ENCODE assay signal across 1 cellular context in the genomic region with DNA sequence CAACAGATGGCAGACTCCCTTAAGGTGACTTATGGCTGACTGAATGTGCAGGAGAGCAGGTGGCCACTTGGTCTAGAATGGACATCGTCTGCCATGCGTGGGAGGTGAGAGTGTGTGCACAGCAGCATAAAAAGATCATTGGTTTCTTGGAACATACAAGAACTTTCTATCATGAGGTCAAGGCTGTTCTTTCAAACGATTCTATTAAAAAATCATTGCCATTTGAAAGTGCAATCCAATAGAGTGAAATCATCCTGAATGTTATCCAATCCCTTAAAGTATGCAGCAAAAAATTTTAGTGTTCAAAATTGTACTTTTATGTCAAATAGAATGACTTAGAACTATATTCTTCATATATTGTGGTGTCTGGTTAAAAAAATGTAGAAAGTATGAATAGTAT.
TF ChIP-seq lines count a peak whose summit lies in the region.

No MANE protein-coding gene starts in this region.

TF ChIP-seq in GM23338, 12 proteins besides CTCF, POLR2A, EP300 and RAD21 (continued from another document):
- TF ChIP-seq, protein P1, sequence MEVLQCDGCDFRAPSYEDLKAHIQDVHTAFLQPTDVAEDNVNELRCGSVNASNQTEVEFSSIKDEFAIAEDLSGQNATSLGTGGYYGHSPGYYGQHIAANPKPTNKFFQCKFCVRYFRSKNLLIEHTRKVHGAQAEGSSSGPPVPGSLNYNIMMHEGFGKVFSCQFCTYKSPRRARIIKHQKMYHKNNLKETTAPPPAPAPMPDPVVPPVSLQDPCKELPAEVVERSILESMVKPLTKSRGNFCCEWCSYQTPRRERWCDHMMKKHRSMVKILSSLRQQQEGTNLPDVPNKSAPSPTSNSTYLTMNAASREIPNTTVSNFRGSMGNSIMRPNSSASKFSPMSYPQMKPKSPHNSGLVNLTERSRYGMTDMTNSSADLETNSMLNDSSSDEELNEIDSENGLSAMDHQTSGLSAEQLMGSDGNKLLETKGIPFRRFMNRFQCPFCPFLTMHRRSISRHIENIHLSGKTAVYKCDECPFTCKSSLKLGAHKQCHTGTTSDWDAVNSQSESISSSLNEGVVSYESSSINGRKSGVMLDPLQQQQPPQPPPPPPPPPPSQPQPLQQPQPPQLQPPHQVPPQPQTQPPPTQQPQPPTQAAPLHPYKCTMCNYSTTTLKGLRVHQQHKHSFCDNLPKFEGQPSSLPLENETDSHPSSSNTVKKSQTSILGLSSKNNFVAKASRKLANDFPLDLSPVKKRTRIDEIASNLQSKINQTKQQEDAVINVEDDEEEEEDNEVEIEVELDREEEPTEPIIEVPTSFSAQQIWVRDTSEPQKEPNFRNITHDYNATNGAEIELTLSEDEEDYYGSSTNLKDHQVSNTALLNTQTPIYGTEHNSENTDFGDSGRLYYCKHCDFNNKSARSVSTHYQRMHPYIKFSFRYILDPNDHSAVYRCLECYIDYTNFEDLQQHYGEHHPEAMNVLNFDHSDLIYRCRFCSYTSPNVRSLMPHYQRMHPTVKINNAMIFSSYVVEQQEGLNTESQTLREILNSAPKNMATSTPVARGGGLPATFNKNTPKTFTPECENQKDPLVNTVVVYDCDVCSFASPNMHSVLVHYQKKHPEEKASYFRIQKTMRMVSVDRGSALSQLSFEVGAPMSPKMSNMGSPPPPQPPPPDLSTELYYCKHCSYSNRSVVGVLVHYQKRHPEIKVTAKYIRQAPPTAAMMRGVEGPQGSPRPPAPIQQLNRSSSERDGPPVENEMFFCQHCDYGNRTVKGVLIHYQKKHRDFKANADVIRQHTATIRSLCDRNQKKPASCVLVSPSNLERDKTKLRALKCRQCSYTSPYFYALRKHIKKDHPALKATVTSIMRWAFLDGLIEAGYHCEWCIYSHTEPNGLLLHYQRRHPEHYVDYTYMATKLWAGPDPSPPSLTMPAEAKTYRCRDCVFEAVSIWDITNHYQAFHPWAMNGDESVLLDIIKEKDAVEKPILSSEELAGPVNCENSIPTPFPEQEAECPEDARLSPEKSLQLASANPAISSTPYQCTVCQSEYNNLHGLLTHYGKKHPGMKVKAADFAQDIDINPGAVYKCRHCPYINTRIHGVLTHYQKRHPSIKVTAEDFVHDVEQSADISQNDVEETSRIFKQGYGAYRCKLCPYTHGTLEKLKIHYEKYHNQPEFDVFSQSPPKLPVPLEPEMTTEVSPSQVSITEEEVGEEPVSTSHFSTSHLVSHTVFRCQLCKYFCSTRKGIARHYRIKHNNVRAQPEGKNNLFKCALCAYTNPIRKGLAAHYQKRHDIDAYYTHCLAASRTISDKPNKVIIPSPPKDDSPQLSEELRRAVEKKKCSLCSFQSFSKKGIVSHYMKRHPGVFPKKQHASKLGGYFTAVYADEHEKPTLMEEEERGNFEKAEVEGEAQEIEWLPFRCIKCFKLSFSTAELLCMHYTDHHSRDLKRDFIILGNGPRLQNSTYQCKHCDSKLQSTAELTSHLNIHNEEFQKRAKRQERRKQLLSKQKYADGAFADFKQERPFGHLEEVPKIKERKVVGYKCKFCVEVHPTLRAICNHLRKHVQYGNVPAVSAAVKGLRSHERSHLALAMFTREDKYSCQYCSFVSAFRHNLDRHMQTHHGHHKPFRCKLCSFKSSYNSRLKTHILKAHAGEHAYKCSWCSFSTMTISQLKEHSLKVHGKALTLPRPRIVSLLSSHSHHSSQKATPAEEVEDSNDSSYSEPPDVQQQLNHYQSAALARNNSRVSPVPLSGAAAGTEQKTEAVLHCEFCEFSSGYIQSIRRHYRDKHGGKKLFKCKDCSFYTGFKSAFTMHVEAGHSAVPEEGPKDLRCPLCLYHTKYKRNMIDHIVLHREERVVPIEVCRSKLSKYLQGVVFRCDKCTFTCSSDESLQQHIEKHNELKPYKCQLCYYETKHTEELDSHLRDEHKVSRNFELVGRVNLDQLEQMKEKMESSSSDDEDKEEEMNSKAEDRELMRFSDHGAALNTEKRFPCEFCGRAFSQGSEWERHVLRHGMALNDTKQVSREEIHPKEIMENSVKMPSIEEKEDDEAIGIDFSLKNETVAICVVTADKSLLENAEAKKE (CRISPR knock-in tag; IDR thresholded peaks at IDR 0.05), result no peak
- TF ChIP-seq JUNB (IDR thresholded peaks at IDR 0.05; ENCODE audit: unreplicated experiment), result no peak
TF ChIP-seq in GM23338: peak in this region for 0.
